ENCODE assay signal across 8 cellular contexts in the genomic region with DNA sequence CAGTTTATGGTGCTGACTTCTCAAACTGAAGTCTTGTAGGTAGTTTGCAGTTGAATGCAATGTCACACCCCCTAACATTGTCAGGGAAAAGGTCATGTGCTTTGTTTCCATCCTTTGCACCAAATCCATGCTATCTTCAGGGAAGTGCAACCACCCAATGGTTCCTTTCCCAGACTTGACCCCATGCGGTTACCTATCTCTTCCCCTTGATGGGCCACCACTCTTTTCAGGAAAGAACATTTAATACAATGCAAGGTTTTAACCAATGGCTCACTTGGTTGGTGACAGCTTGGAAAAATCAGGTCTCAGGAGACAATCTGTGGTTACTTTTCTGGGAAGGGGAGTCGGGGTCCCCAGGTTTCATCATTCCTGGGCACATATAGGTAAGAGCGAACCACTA. TPM values are rescaled to one million over a fixed set of nuclear protein-coding genes. Genes with fewer than 3 reads are reported as not detected.
DNase-seq lines count a peak whose midpoint lies in the region; ATAC-seq and TF ChIP-seq lines count a peak whose summit lies in the region.

No MANE protein-coding gene starts in this region.

- DNase-seq in Calu3 (no peak), epithelial cell of proximal tubule (ENCODE audit: low read depth) (no peak), neural crest cell (ENCODE audit: low read depth, low spot score) (no peak), middle frontal gyrus (ENCODE audit: extremely low spot score, low spot score) (no peak), cerebellar cortex (ENCODE audit: low spot score) (no peak)
- DNase-seq in NK-92 treated with Interleukin-12 subunit alpha and Interleukin-12 subunit beta, amount 100 ng/mL, for 24 hours (lab: John Stamatoyannopoulos, UW) = no peak

- peaks cover 4% of the 10 kb centered on the region for H3K27me3 ChIP-seq in Loucy (ENCODE audit: insufficient read depth, low read length, poor library complexity, severe bottlenecking)

- H3K9me2 ChIP-seq in Loucy (replicated peaks; ENCODE audit: low read depth, low read length) = no peaks in the 10 kb centered on the region

- H3K4me1 Mint-ChIP-seq in Calu3 (ENCODE audit: low read depth, unreplicated experiment) (peaks cover 66% of the 10 kb centered on the region), neural crest cell (peaks cover 20% of the 10 kb centered on the region)

- intact Hi-C loops in Calu3 (cut with micrococcal nuclease; ENCODE audit: unreplicated experiment) = loop anchor here (1.0 to 10.0 kb wide), 4 partner anchors 8 to 498 kb away; no protein-coding TSS in a partner anchor

- H3F3A ChIP-seq in Loucy (ENCODE audit: low read depth) = no peaks in the 10 kb centered on the region

- H3K4me3 ChIP-seq in Loucy (ENCODE audit: low read length, poor library complexity, severe bottlenecking) (peak overlapping the region; percentile 25), epithelial cell of proximal tubule (ENCODE audit: low read depth, low read length) (peak overlapping the region; percentile 84)

- peak overlapping the region; percentile 82 for H3K4me3 Mint-ChIP-seq in Calu3 (ENCODE audit: low read depth, unreplicated experiment)
- peak overlapping the region; percentile 78 for H3K4me3 Mint-ChIP-seq in neural crest cell

- BruUV-seq in Calu3 (replicated peaks; lab: Mats Ljungman, UMichigan) = no TSS peak

- H3K4me1 ChIP-seq in Loucy (ENCODE audit: insufficient read depth, low read length, poor library complexity, severe bottlenecking) = peaks cover 36% of the 10 kb centered on the region

- CTCF ChIA-PET in Calu3 (lab: Charles Lee) = interaction anchor here (0.8 to 3.9 kb wide), 8 partner anchors 10 to 182 kb away, joined by 3 to 37 read pairs (median 5); no protein-coding TSS in a partner anchor

- no peaks in the 10 kb centered on the region for H3K36me3 ChIP-seq in Loucy (ENCODE audit: insufficient read depth, low read length)

- H3K27ac Mint-ChIP-seq in Calu3 (ENCODE audit: unreplicated experiment) (peak overlapping the region; percentile 59), neural crest cell (ENCODE audit: unreplicated experiment) (no peak overlapping the region)

- peak overlapping the region; percentile 52 for H3K4me2 ChIP-seq in Loucy (ENCODE audit: low read depth, low read length, poor library complexity, severe bottlenecking)

- peaks cover 5% of the 10 kb centered on the region for H4K20me1 ChIP-seq in Loucy (ENCODE audit: insufficient read depth, low read length, poor library complexity, severe bottlenecking)

- no peak overlapping the region for H2AFZ ChIP-seq in Loucy (ENCODE audit: low read length)

- H3K36me3 Mint-ChIP-seq in Calu3 (ENCODE audit: insufficient read depth, unreplicated experiment) (peaks cover 46% of the 10 kb centered on the region), neural crest cell (ENCODE audit: low read depth) (no peaks in the 10 kb centered on the region)

- no peak overlapping the region for H3K9ac ChIP-seq in Loucy (ENCODE audit: low read depth, low read length, poor library complexity, severe bottlenecking)

- no peak for ATAC-seq in HG02763 (IDR thresholded peaks at IDR 0.05; ENCODE audit: unreplicated experiment)

- no peaks in the 10 kb centered on the region for H3K9me3 ChIP-seq in Loucy (ENCODE audit: insufficient read depth, low read depth, low read length)

- no peak for TF ChIP-seq CTCF in Calu3 (IDR thresholded peaks at IDR 0.05; ENCODE audit: unreplicated experiment)
- no peak for TF ChIP-seq CTCF in Loucy (conservative IDR thresholded peaks at IDR 0.05; ENCODE audit: low read length)
- TF ChIP-seq CTCF in epithelial cell of proximal tubule (conservative IDR thresholded peaks at IDR 0.05; ENCODE audit: low read depth, low read length) = no peak
- TF ChIP-seq CTCF in neural crest cell (conservative IDR thresholded peaks at IDR 0.05) = no peak

- H3K27me3 Mint-ChIP-seq in Calu3 (ENCODE audit: unreplicated experiment) (no peaks in the 10 kb centered on the region), neural crest cell (ENCODE audit: low read depth) (peaks cover 58% of the 10 kb centered on the region)

- no peaks in the 10 kb centered on the region for H3K79me2 ChIP-seq in Loucy (ENCODE audit: insufficient read depth, low read length)

- no peaks in the 10 kb centered on the region for H3K9me3 Mint-ChIP-seq in Calu3 (ENCODE audit: low read depth, unreplicated experiment)
- H3K9me3 Mint-ChIP-seq in neural crest cell = no peaks in the 10 kb centered on the region

RNA-seq across cellular contexts. Expression of a gene that starts 2.1 kb away (rescaled TPM):
- total RNA-seq in Calu3 (2022) (24.6 and 24.8 TPM in 2 replicates), epithelial cell of proximal tubule (14.1 and 17.6 TPM in 2 replicates), neural crest cell (2.3 and 3.0 TPM in 2 replicates)
